9 cellular contexts compared by ENCODE assay signal in the genomic region with DNA sequence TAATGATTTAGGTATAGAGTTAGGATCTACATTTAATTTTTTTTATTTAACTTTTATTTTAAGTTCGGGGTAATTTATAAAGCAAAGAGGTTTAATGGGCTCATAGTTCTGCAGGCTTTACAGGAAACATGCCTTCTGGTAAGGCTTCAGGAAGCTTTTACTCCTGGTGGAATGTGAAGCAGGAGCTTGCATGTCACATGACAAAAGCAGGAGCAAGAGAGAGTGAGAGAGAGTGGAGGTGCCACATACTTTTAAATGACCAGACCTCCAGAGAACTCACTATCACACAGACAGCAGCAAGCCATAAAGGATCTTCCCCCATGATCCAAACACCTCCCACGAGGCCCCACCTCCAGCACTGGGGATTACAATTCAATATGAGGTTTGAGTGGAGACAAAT. TPM values are rescaled to one million over a fixed set of nuclear protein-coding genes. Genes with fewer than 3 reads are reported as not detected.
"Had no signal": no experiment of that assay in that cellular context is flagged by ENCODE, and none has a peak within 500 bp of the region (broad histone marks: within the 10 kb centered on the region; RNA-seq: fewer than 3 reads in every experiment).

No MANE protein-coding gene starts in this region.

- H3K9me3 Mint-ChIP-seq: IgD-negative memory B cell had no signal

- FAIRE-seq: HepG2 had no signal

- H3K4me3 ChIP-seq: GM23248 had no signal

- DNase-seq: GM23248, H7, HCEC 1CT, KG1 had no signal

- ATAC-seq: HepG2 had no signal

- H3K27ac ChIP-seq: GM23248, HL-60 had no signal

- H3K4me3 Mint-ChIP-seq: IgD-negative memory B cell had no signal

- H2AFZ ChIP-seq: GM23248 had no signal

- H3K27ac Mint-ChIP-seq: IgD-negative memory B cell had no signal

- H3K9ac ChIP-seq: GM23248 had no signal

RNA-seq across cellular contexts. Expression of gene GBP7, which starts 32.3 kb away (rescaled TPM):
- total RNA-seq: GM23248, H4, H7, HepG2, HT1080 had no signal
- polyA plus RNA-seq: GM23248, HepG2, IgD-negative memory B cell had no signal

RNA-seq across cellular contexts. Expression of gene GBP4, which starts 55.3 kb away (rescaled TPM):
- total RNA-seq: GM23248, HepG2 had no signal
- polyA plus RNA-seq: HepG2 had no signal
